ENCODE assay signal across 18 cellular contexts in genomic region chr11:2109541-2110019, GRCh38. TPM values are rescaled to one million over a fixed set of nuclear protein-coding genes. Genes with fewer than 3 reads are reported as not detected.
DNase-seq lines count a peak whose midpoint lies in the region; ATAC-seq and TF ChIP-seq lines count a peak whose summit lies in the region.
"Had no signal": no experiment of that assay in that cellular context is flagged by ENCODE, and none has a peak within 500 bp of the region (broad histone marks: within the 10 kb centered on the region; RNA-seq: fewer than 3 reads in every experiment).

No MANE protein-coding gene starts in this region.

- no peak overlapping the region for H3K4ac ChIP-seq in mesenchymal stem cell (ENCODE audit: low read depth in 1 of 2, low read length in 2 of 2)

- DNase-seq in AG09319 (ENCODE audit: extremely low read depth, low read depth) (no peak), heart left ventricle (peak in 3 of 5 donors; percentile 35 to 70 (median 39)), mesenchymal stem cell (no peak), medulla oblongata (ENCODE audit: extremely low spot score) (no peak), NCI-H1105 (lab: John Stamatoyannopoulos, UW) (no peak), NCI-H128 (lab: John Stamatoyannopoulos, UW; ENCODE audit: unreplicated experiment) (no peak)
- DNase-seq in stimulated activated CD4-positive, alpha-beta T cell treated with anti-CD3 and anti-CD28 coated beads, Interleukin-4, amount 100 ng/mL, for 4 hours, result no peak
- DNase-seq: COR-L47; NCI-H2029 treated with DMSO at 0.1 percent for 48 hours; NCI-H526 treated with DMSO at 0.1 percent for 48 hours; stimulated activated naive B cell treated with anti-CD40 and anti-IgM and Interleukin-4, amounts not matched to agents 10 μg/mL and 1 μg/mL and 100 μg/mL, for 72 hours had no signal

- TF ChIP-seq POLR2A in heart left ventricle (IDR thresholded peaks at IDR 0.05), result no peak

- H3K4me1 ChIP-seq in heart left ventricle, result peaks cover 0 to 14% (median 9%) of the 10 kb centered on the region in 12 donors
- peaks cover 12% of the 10 kb centered on the region for H3K4me1 ChIP-seq in mesenchymal stem cell (ENCODE audit: control insufficient read depth, insufficient read depth, low read depth, low read length)

- no peak overlapping the region for H2BK120ac ChIP-seq in mesenchymal stem cell (ENCODE audit: low read depth, low read length)

- no peaks in the 10 kb centered on the region for H3K36me3 ChIP-seq in heart left ventricle
- H3K36me3 ChIP-seq in mesenchymal stem cell (ENCODE audit: control insufficient read depth in 1 of 2, insufficient read depth in 2 of 2, low read depth in 1 of 2, low read length in 2 of 2), result no peaks in the 10 kb centered on the region

- peak overlapping the region; percentile 81 for H4K8ac ChIP-seq in mesenchymal stem cell (ENCODE audit: low read length)

- peak overlapping the region; percentile 28 for H4K91ac ChIP-seq in mesenchymal stem cell (ENCODE audit: low read length)

- no peak overlapping the region for H3K4me2 ChIP-seq in mesenchymal stem cell (ENCODE audit: low read length, poor library complexity, severe bottlenecking)

- no peak overlapping the region for H2BK5ac ChIP-seq in mesenchymal stem cell (ENCODE audit: low read depth, low read length, poor library complexity, severe bottlenecking)

- H3K4me3 ChIP-seq in heart left ventricle (no peak overlapping the region), mesenchymal stem cell (ENCODE audit: insufficient read depth in 1 of 2, low read depth in 1 of 2, low read length in 2 of 2) (no peak overlapping the region)
- H3K4me3 ChIP-seq: GM12878 had no signal

- 31 to 41% (median 37%) methylated on average over 7 to 14 of the region's 14 CpGs for WGBS in heart left ventricle, 4 donors
- 33% methylated on average over 14 of the region's 14 CpGs for WGBS in mesenchymal stem cell

- peak overlapping the region; percentile 38 for H2AK5ac ChIP-seq in mesenchymal stem cell (ENCODE audit: low read length, severe bottlenecking)

- H3K18ac ChIP-seq in mesenchymal stem cell (ENCODE audit: low read depth in 1 of 2, low read length in 2 of 2), result peak overlapping the region in 1 of 2 experiments; percentile 67

- no peak overlapping the region for H3K23ac ChIP-seq in mesenchymal stem cell (ENCODE audit: low read length in 2 of 2)

- H2AFZ ChIP-seq in mesenchymal stem cell (ENCODE audit: low read depth, low read length), result peak overlapping the region; percentile 0

- intact Hi-C loops in heart left ventricle (cut with DNase I), result no loop called here

- peak overlapping the region in 1 of 2 experiments; percentile 1 for H2BK12ac ChIP-seq in mesenchymal stem cell (ENCODE audit: low read length in 2 of 2)

- H3K79me1 ChIP-seq in mesenchymal stem cell (replicated peaks; ENCODE audit: low read length, poor library complexity, severe bottlenecking), result no peaks in the 10 kb centered on the region

- H3K9ac ChIP-seq in mesenchymal stem cell (ENCODE audit: low read length), result no peak overlapping the region

- H3K27me3 ChIP-seq in heart left ventricle, result no peaks in the 10 kb centered on the region
- H3K27me3 ChIP-seq in mesenchymal stem cell (ENCODE audit: control insufficient read depth in 1 of 2, insufficient read depth in 1 of 2, low read length in 2 of 2), result peaks cover 0 to 51% of the 10 kb centered on the region in 2 experiments

- H3K14ac ChIP-seq in mesenchymal stem cell (ENCODE audit: low read length in 2 of 2), result peak overlapping the region in 1 of 2 experiments; percentile 35

- ATAC-seq in heart left ventricle, result peak in 3 of 4 donors; percentile 40 to 80 (median 59)
- ATAC-seq: GM12878; stimulated activated naive B cell treated with anti-CD40 and anti-IgM and Interleukin-4, amounts not matched to agents 10 μg/mL and 1 μg/mL and 100 μg/mL, for 72 hours had no signal

- H3K9me3 ChIP-seq in heart left ventricle (no peaks in the 10 kb centered on the region), mesenchymal stem cell (ENCODE audit: control insufficient read depth, low read length) (peaks cover 13% of the 10 kb centered on the region)

- H3K27ac ChIP-seq in heart left ventricle (peak overlapping the region in 8 of 12 donors; percentile 43 to 67 (median 56)), mesenchymal stem cell (ENCODE audit: low read length, poor library complexity, severe bottlenecking) (peak overlapping the region; percentile 24)

- no peak overlapping the region for H2BK15ac ChIP-seq in mesenchymal stem cell (ENCODE audit: low read depth, poor library complexity, severe bottlenecking)

- TF ChIP-seq CTCF in AG09319 (IDR thresholded peaks at IDR 0.05; ENCODE audit: low read depth, low read length) (peak; percentile 15), heart left ventricle (IDR thresholded peaks at IDR 0.05) (peak in 3 of 12 donors; percentile 16 to 33 (median 21))

TF ChIP-seq in PFSK-1, 5 proteins besides CTCF, POLR2A, EP300 and RAD21:
- TF ChIP-seq FOXP2 (optimal IDR thresholded peaks at IDR 0.05; ENCODE audit: borderline replicate concordance, extremely low read depth, extremely low read length, insufficient read depth), result peak; percentile 14
- no peak for TF ChIP-seq TAF1 (IDR thresholded peaks at IDR 0.05; ENCODE audit: borderline replicate concordance, insufficient read depth, low read length)

RNA-seq across cellular contexts. Expression of gene IGF2, which starts 29.6 kb away (rescaled TPM):
- polyA plus RNA-seq in PFSK-1 (2012; ENCODE audit: insufficient read length, low read depth), result 4,140 TPM
- total RNA-seq in heart left ventricle, result 100 to 1,000 TPM in 5 of 9 donors, 10 to 100 TPM in 4; 61.9 to 175 (median 102) TPM
- polyA plus RNA-seq in heart left ventricle, result 10 to 100 TPM; 48.9 to 56.3 TPM
- 374 TPM for polyA plus RNA-seq in mesenchymal stem cell (2013, experiment 1 of 2)
- 355 TPM for polyA plus RNA-seq in mesenchymal stem cell (2013, experiment 2 of 2)
- total RNA-seq: RPMI7951 had no signal
- polyA plus RNA-seq: GM12878, neural cell had no signal

RNA-seq across cellular contexts. Expression of gene INS, which starts 51.4 kb away (rescaled TPM):
- polyA plus RNA-seq in PFSK-1 (2012; ENCODE audit: insufficient read length, low read depth), result not detected
- total RNA-seq in heart left ventricle, result under 1 TPM in 1 of 9 donors, not detected in 8; 0.67 TPM
- 1 to 10 TPM in 1 of 2 donors, not detected in 1; 1.8 TPM for polyA plus RNA-seq in heart left ventricle
- polyA plus RNA-seq in mesenchymal stem cell (2013, experiment 1 of 2), result not detected
- not detected for polyA plus RNA-seq in mesenchymal stem cell (2013, experiment 2 of 2)
- total RNA-seq: activated T-helper 2 cell treated with anti-CD3 and anti-CD28 coated beads, Interferon-gamma antibody, Interleukin-2, Interleukin-4, amounts not matched to agents 10 μg/mL and 5 μg/mL and 100 μg/mL, durations not matched to agents 14 hours and 24 hours and 36 hours; GM12878; RPMI7951; skeletal muscle tissue; ureter had no signal
- polyA plus RNA-seq: GM12878, neural cell had no signal

Comparison
In these comparisons a context has a peak if more than half of its experiments do, and no peak if none do; other contexts are left out.
1. DNase-seq: peak in heart left ventricle (3 of 5); none in AG09319 (single experiment), mesenchymal stem cell (single experiment), medulla oblongata (single experiment), stimulated activated CD4-positive, alpha-beta T cell treated with anti-CD3 and anti-CD28 coated beads, Interleukin-4, amount 100 ng/mL, for 4 hours (0 of 2), NCI-H1105 (single experiment) and NCI-H128 (single experiment).